8 cellular contexts compared by ENCODE assay signal in genomic region chr9:100284247-100284646, GRCh38.
"Had no signal": no experiment of that assay in that cellular context is flagged by ENCODE, and none has a peak within 500 bp of the region (broad histone marks: within the 10 kb centered on the region; RNA-seq: fewer than 3 reads in every experiment).

No MANE protein-coding gene starts in this region.

- DNase-seq: GOT3, H7, HFFc6, IMR-90, KG1 had no signal

- H3K4me3 ChIP-seq: HAP-1, K562 had no signal

- ATAC-seq: HCT116, K562 had no signal

- H3K9me3 ChIP-seq: HAP-1 had no signal

- H3K4me1 ChIP-seq: HAP-1 had no signal
